ENCODE assay signal across 8 cellular contexts in genomic region chr11:63670077-63670737, GRCh38. TPM values are rescaled to one million over a fixed set of nuclear protein-coding genes. Genes with fewer than 3 reads are reported as not detected.
DNase-seq lines count a peak whose midpoint lies in the region; ATAC-seq and TF ChIP-seq lines count a peak whose summit lies in the region.

No MANE protein-coding gene starts in this region.

- no peak for TF ChIP-seq EP300 in sigmoid colon (IDR thresholded peaks at IDR 0.05)

- H3K4me2 ChIP-seq in SU-DHL-6 (ENCODE audit: low read depth, low read length, poor library complexity, severe bottlenecking): peak overlapping the region; percentile 72

- H3K9ac ChIP-seq in SU-DHL-6 (ENCODE audit: low read length): peak overlapping the region; percentile 91

- H3K4me1 ChIP-seq in cardiac muscle cell (ENCODE audit: low read depth) (peaks cover 13% of the 10 kb centered on the region), sigmoid colon (peaks cover 0 to 54% (median 48%) of the 10 kb centered on the region in 4 donors)

- H3K4me3 ChIP-seq in cardiac muscle cell: peak overlapping the region; percentile 58
- peak overlapping the region; percentile 80 for H3K4me3 ChIP-seq in SU-DHL-6 (ENCODE audit: insufficient read depth, low read length, poor library complexity, severe bottlenecking)
- H3K4me3 ChIP-seq in sigmoid colon: peak overlapping the region; percentile 66 to 81 (median 74)

- no peak for TF ChIP-seq CTCF in cardiac muscle cell (IDR thresholded peaks at IDR 0.05; ENCODE audit: low read depth, low read length)
- TF ChIP-seq CTCF in SU-DHL-6 (IDR thresholded peaks at IDR 0.05; ENCODE audit: insufficient read depth, low read length, poor library complexity, severe bottlenecking): no peak
- TF ChIP-seq CTCF in sigmoid colon (IDR thresholded peaks at IDR 0.05): no peak

- H3K27me3 ChIP-seq in cardiac muscle cell (no peaks in the 10 kb centered on the region), SU-DHL-6 (ENCODE audit: low read length) (no peaks in the 10 kb centered on the region), sigmoid colon (no peaks in the 10 kb centered on the region)

- TF ChIP-seq POLR2A in sigmoid colon (IDR thresholded peaks at IDR 0.05): no peak

- ATAC-seq in left ventricle myocardium superior (no peak), GM19452 (IDR thresholded peaks at IDR 0.05; ENCODE audit: unreplicated experiment) (no peak)

- 0 out of 2 replicates have a peak, but pooled peaks cover 4% of the 10 kb centered on the region for H4K20me1 ChIP-seq in SU-DHL-6 (ENCODE audit: low read depth, low read length)

- WGBS in sigmoid colon, 2 donors: 34 to 45% methylated on average over 16 of the region's 16 CpGs

- peak overlapping the region; percentile 44 for H3K27ac ChIP-seq in cardiac muscle cell
- no peak overlapping the region for H3K27ac ChIP-seq in SU-DHL-6 (ENCODE audit: low read depth, low read length)
- H3K27ac ChIP-seq in sigmoid colon: peak overlapping the region; percentile 96 to 98 (median 98)

- H3K36me3 ChIP-seq in cardiac muscle cell (no peaks in the 10 kb centered on the region), SU-DHL-6 (ENCODE audit: low read length) (no peaks in the 10 kb centered on the region), sigmoid colon (no peaks in the 10 kb centered on the region)

- peaks cover 56% of the 10 kb centered on the region for H3K79me2 ChIP-seq in SU-DHL-6 (ENCODE audit: insufficient read depth, low read length)

- H2AFZ ChIP-seq in SU-DHL-6 (ENCODE audit: low read depth, low read length, severe bottlenecking): peak overlapping the region; percentile 91

- intact Hi-C loops in left ventricle myocardium superior (cut with micrococcal nuclease): no loop called here
- intact Hi-C loops in sigmoid colon (cut with DNase I): loop anchor here (1.0 to 5.0 kb wide), 2 partner anchors 68 to 92 kb away; no protein-coding TSS in a partner anchor

- H3K9me3 ChIP-seq in cardiac muscle cell (ENCODE audit: low read depth) (no peaks in the 10 kb centered on the region), SU-DHL-6 (ENCODE audit: insufficient read depth, low read length) (no peaks in the 10 kb centered on the region), sigmoid colon (no peaks in the 10 kb centered on the region)

- no peaks in the 10 kb centered on the region for H3K9me2 ChIP-seq in SU-DHL-6 (replicated peaks; ENCODE audit: insufficient read depth, low read length)

- peaks cover 7% of the 10 kb centered on the region; the same call in 1 of the 2 replicates for H3F3A ChIP-seq in SU-DHL-6 (ENCODE audit: insufficient read depth)

- DNase-seq in cardiac muscle cell (ENCODE audit: low read depth in 1 of 2, low spot score in 1 of 2) (peak in 1 of 2 donors; percentile 62), left ventricle myocardium superior (no peak), fibroblast of peridontal ligament (ENCODE audit: extremely low read depth) (peak; percentile 72), sigmoid colon (no peak), Ammon's horn (ENCODE audit: low spot score) (no peak), NCI-H1092 (lab: John Stamatoyannopoulos, UW) (no peak)

RNA-seq across cellular contexts. Expression of gene ATL3, which starts 1.0 kb away (rescaled TPM):
- 3.1 and 4.6 TPM in 2 replicates for total RNA-seq in cardiac muscle cell
- polyA plus RNA-seq in cardiac muscle cell: 2.4 and 3.8 TPM in 2 replicates
- total RNA-seq in left ventricle myocardium superior: 13.6 TPM
- total RNA-seq in sigmoid colon: 100 to 1,000 TPM in 3 of 4 donors, 10 to 100 TPM in 1; 97.8 to 115 (median 102) TPM
- 10 to 100 TPM in 1 of 3 donors, 1 to 10 TPM in 2; 8.4 to 16.3 (median 8.8) TPM for polyA plus RNA-seq in sigmoid colon

RNA-seq across cellular contexts. Expression of gene RTN3, which starts 11.1 kb away (rescaled TPM):
- total RNA-seq in cardiac muscle cell (99.7 and 132 TPM in 2 replicates), left ventricle myocardium superior (44.8 TPM), sigmoid colon (100 to 1,000 TPM in 1 of 4 donors, 10 to 100 TPM in 3; 61.1 to 105 (median 93.9) TPM)
- polyA plus RNA-seq in cardiac muscle cell (99.5 and 116 TPM in 2 replicates), sigmoid colon (10 to 100 TPM; 24.6 to 91.3 (median 25.2) TPM)

RNA-seq across cellular contexts. Expression of gene PLAAT3, which starts 56.0 kb away (rescaled TPM):
- 7.6 and 10.0 TPM in 2 replicates for total RNA-seq in cardiac muscle cell
- polyA plus RNA-seq in cardiac muscle cell: 10.8 and 29.3 TPM in 2 replicates
- 149 TPM for total RNA-seq in left ventricle myocardium superior
- 10 to 100 TPM; 34.9 to 59.9 (median 47.9) TPM for total RNA-seq in sigmoid colon
- polyA plus RNA-seq in sigmoid colon: 10 to 100 TPM; 14.6 to 34.7 (median 21.0) TPM
